ENCODE assay signal across 8 cellular contexts in genomic region chr13:107650081-107650701, GRCh38.
DNase-seq lines count a peak whose midpoint lies in the region; ATAC-seq, FAIRE-seq and TF ChIP-seq lines count a peak whose summit lies in the region.

No MANE protein-coding gene starts in this region.

- ATAC-seq in GM18868 (IDR thresholded peaks at IDR 0.05; ENCODE audit: unreplicated experiment) = peak; percentile 97
- peak; percentile 92 for ATAC-seq in HG03108 (IDR thresholded peaks at IDR 0.05; ENCODE audit: unreplicated experiment)
- ATAC-seq in stimulated activated naive CD8-positive, alpha-beta T cell treated with anti-CD3 and anti-CD28 coated beads, Interleukin-15, Interleukin-2, amounts not matched to agents 100 U/mL and 50 U/mL, for 24 hours = no peak

- peak; percentile 74 for TF ChIP-seq CTCF in bronchial epithelial cell (IDR thresholded peaks at IDR 0.05; ENCODE audit: insufficient read depth, low read length, severe bottlenecking)

- no peak overlapping the region for H3K4me3 ChIP-seq in bronchial epithelial cell (ENCODE audit: low read depth, low read length)

- DNase-seq in AML-193 (lab: John Stamatoyannopoulos, UW) (peak; percentile 6 to 25), RPMI7951 (ENCODE audit: low read depth) (peak; percentile 46), bronchial epithelial cell (ENCODE audit: low read depth) (peak; percentile 10), kidney tubule cell (ENCODE audit: low spot score) (peak; percentile 55), DMS79 (lab: John Stamatoyannopoulos, UW) (no peak)
- peak; percentile 53 for DNase-seq in stimulated activated naive CD8-positive, alpha-beta T cell treated with anti-CD3 and anti-CD28 coated beads, Interleukin-15, Interleukin-2, amounts not matched to agents 100 U/mL and 50 U/mL, for 24 hours

- no peaks in the 10 kb centered on the region for H3K36me3 ChIP-seq in bronchial epithelial cell (ENCODE audit: control insufficient read depth, insufficient read depth, low read length)

- FAIRE-seq in bronchial epithelial cell (lab: Jason Lieb, UNC) = no peak

- no peaks in the 10 kb centered on the region for H3K27me3 ChIP-seq in bronchial epithelial cell (ENCODE audit: control insufficient read depth, insufficient read depth, low read length)
